Comparison of ENCODE assay signal across 1 cellular context in the genomic region with DNA sequence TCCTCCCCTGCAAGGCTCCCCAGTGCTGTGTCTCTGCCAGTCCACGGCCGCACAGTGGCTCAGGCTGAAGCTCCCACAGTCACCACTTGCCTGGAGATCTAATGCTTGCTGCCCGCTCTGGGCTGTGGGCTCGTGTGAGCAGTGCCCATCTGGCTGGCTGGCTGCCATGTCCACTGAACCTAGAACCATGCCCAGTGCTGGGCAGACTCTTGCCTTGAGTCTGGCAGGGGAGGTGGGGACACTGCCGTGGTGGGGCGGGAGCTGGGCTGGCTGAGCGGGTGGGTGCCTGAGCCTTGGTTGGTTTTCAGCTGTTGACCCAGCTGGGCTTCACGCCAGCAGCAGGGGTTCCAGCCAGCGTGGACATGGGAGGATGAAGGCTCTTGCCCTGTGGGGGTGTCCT.
TF ChIP-seq lines count a peak whose summit lies in the region.

No MANE protein-coding gene starts in this region.

TF ChIP-seq in HepG2, 621 proteins besides CTCF, POLR2A, EP300 and RAD21:
- TF ChIP-seq ZNF737 (CRISPR knock-in tag; IDR thresholded peaks at IDR 0.05; ENCODE audit: borderline replicate concordance), result no peak
- no peak for TF ChIP-seq MTF1 (CRISPR knock-in tag; IDR thresholded peaks at IDR 0.05)
- TF ChIP-seq ATF1 (CRISPR knock-in tag; IDR thresholded peaks at IDR 0.05), result no peak
- no peak for TF ChIP-seq CREBL2 (CRISPR knock-in tag; IDR thresholded peaks at IDR 0.05; ENCODE audit: borderline replicate concordance)
- peak; percentile 19 for TF ChIP-seq RBM22 (optimal IDR thresholded peaks at IDR 0.05; ENCODE audit: low read length)
- no peak for TF ChIP-seq ZIK1 (CRISPR knock-in tag; IDR thresholded peaks at IDR 0.05; ENCODE audit: borderline replicate concordance, low read depth)
- no peak for TF ChIP-seq ZNF253 (CRISPR knock-in tag; IDR thresholded peaks at IDR 0.05; ENCODE audit: borderline replicate concordance)
- TF ChIP-seq ZNF878 (CRISPR knock-in tag; IDR thresholded peaks at IDR 0.05), result no peak
- TF ChIP-seq CHCHD3 (CRISPR knock-in tag; IDR thresholded peaks at IDR 0.05), result no peak
